1 cellular context compared by ENCODE assay signal in the genomic region with DNA sequence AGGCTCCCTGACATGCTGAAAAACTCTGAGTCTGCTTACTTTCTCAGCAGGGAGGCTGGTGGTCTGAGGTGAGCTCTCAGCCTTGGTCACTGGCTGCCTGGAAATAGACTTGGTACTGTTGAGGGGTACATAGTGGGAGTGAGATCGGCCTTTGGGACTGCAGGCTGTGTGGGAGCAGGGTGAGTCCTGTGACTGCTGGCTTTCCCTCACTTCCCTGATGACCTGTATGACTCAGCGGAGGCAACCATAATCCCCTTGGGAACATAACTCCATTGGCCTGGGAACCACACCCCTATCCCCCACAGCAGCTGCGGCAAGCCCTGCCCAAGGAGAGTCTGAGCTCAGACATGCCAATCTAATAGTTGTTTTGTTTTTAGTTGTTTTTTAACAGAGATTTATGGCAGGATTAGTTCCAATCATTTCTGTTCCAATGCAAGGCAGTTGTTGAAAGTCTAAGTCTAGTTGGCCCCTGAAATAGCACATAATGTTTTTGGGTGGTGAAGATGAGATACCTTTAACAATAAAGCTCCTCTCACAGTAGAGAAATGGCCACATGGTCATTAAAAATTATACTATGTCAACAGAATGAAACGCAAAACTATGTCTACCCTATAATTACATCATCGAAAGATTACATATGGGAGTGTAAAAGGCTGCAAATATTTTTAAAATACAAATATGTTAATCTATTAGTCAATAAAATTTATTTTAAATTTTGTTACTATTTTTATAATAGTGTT.
TF ChIP-seq lines count a peak whose summit lies in the region.

No MANE protein-coding gene starts in this region.

TF ChIP-seq in A549, 52 proteins besides CTCF, POLR2A, EP300 and RAD21 (continued from another document):
- TF ChIP-seq, protein P1, sequence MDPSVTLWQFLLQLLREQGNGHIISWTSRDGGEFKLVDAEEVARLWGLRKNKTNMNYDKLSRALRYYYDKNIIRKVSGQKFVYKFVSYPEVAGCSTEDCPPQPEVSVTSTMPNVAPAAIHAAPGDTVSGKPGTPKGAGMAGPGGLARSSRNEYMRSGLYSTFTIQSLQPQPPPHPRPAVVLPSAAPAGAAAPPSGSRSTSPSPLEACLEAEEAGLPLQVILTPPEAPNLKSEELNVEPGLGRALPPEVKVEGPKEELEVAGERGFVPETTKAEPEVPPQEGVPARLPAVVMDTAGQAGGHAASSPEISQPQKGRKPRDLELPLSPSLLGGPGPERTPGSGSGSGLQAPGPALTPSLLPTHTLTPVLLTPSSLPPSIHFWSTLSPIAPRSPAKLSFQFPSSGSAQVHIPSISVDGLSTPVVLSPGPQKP (IDR thresholded peaks at IDR 0.05; ENCODE audit: low read depth, low read length): no peak
- TF ChIP-seq, protein P2, sequence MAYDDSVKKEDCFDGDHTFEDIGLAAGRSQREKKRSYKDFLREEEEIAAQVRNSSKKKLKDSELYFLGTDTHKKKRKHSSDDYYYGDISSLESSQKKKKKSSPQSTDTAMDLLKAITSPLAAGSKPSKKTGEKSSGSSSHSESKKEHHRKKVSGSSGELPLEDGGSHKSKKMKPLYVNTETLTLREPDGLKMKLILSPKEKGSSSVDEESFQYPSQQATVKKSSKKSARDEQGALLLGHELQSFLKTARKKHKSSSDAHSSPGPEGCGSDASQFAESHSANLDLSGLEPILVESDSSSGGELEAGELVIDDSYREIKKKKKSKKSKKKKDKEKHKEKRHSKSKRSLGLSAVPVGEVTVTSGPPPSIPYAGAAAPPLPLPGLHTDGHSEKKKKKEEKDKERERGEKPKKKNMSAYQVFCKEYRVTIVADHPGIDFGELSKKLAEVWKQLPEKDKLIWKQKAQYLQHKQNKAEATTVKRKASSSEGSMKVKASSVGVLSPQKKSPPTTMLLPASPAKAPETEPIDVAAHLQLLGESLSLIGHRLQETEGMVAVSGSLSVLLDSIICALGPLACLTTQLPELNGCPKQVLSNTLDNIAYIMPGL (CRISPR knock-in tag; IDR thresholded peaks at IDR 0.05; ENCODE audit: borderline replicate concordance): no peak
- no peak for TF ChIP-seq POLR2AphosphoS2 (conservative IDR thresholded peaks at IDR 0.05; ENCODE audit: low read length)
